15 cellular contexts compared by ENCODE assay signal in the genomic region with DNA sequence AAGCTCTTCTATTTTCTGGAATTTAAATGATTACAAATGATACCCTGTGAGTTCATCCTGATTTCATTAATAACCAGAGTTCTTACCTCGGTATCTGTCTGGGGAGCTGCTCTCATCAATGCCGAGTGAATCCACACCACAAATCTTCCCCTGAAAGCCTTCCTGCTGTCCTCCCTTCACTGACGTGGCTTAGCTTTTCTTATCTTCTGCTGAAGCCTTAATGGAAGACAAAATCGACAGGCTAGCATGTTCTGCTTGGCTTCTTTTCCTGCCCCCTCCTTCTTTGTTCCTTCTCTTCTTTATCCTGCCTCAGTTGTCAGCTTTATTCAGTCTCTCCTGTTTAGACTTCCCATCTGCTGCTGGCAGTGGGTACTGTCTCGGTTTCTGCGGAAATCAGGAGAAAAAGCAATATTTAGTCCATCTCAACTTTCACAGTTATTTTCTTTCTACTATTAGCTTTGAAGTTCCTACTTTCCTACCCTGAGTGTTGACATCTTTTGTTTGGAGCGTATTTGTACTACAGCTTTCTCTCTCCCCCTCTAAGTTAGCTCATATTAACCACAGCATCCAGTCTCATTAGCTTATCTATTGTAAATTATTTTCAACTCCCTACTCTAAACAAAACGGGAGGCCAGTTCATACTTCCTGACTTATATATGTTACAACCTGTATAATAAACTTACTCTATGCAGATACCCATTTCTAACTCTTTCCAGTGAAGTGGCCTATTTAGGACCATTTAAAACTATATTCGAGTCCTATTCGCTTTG.
DNase-seq lines count a peak whose midpoint lies in the region; ATAC-seq and TF ChIP-seq lines count a peak whose summit lies in the region.
"Had no signal": no experiment of that assay in that cellular context is flagged by ENCODE, and none has a peak within 500 bp of the region (broad histone marks: within the 10 kb centered on the region; RNA-seq: fewer than 3 reads in every experiment).

No MANE protein-coding gene starts in this region.

- H3K4me1 ChIP-seq in ectodermal cell (ENCODE audit: control insufficient read depth, insufficient read depth, low read length) = peaks cover 17% of the 10 kb centered on the region
- no peaks in the 10 kb centered on the region for H3K4me1 ChIP-seq in effector memory CD4-positive, alpha-beta T cell (ENCODE audit: control insufficient read depth, insufficient read depth, low read length, poor library complexity, severe bottlenecking)
- H3K4me1 ChIP-seq: HAP-1 had no signal

- DNase-seq in NCI-H82 treated with DMSO at 0.1 percent for 48 hours (lab: John Stamatoyannopoulos, UW; ENCODE audit: unreplicated experiment) = peak; percentile 46
- no peak for DNase-seq in mesothelial cell of epicardium (ENCODE audit: low spot score in 2 of 2, unreplicated experiment in 2 of 2)
- DNase-seq in omental fat pad (ENCODE audit: low spot score) = no peak
- DNase-seq in effector memory CD4-positive, alpha-beta T cell = no peak
- DNase-seq: ACHN, DMS79, MM.1S, NCI-H1105, OCI-M1, Right ventricle myocardium superior had no signal

- H3K36me3 ChIP-seq in ectodermal cell (ENCODE audit: control insufficient read depth, insufficient read depth, low read length) = no peaks in the 10 kb centered on the region
- H3K36me3 ChIP-seq in effector memory CD4-positive, alpha-beta T cell (ENCODE audit: control insufficient read depth, insufficient read depth, low read length) = no peaks in the 10 kb centered on the region
- H3K36me3 ChIP-seq: HAP-1 had no signal

- H3K27me3 ChIP-seq in ectodermal cell (ENCODE audit: control insufficient read depth, insufficient read depth, low read length, poor library complexity, severe bottlenecking) = no peaks in the 10 kb centered on the region
- no peaks in the 10 kb centered on the region for H3K27me3 ChIP-seq in effector memory CD4-positive, alpha-beta T cell (replicated peaks; ENCODE audit: control insufficient read depth, insufficient read depth, low read length, poor library complexity, severe bottlenecking)

- 58 to 60% methylated on average over 10 of the region's 10 CpGs for WGBS in ectodermal cell, 2 experiments

- H3K4me1 Mint-ChIP-seq in mesothelial cell of epicardium = peaks cover 49% of the 10 kb centered on the region

- H3K27me3 Mint-ChIP-seq in mesothelial cell of epicardium (ENCODE audit: low read depth) = no peaks in the 10 kb centered on the region

- no peak overlapping the region for H3K4me3 Mint-ChIP-seq in mesothelial cell of epicardium

- peak overlapping the region; percentile 62 for H3K27ac ChIP-seq in ectodermal cell (ENCODE audit: insufficient read depth, low read depth, low read length, poor library complexity, severe bottlenecking)
- H3K27ac ChIP-seq in effector memory CD4-positive, alpha-beta T cell (ENCODE audit: insufficient read depth, low read length, poor library complexity, severe bottlenecking) = no peak overlapping the region
- H3K27ac ChIP-seq: C4-2B had no signal

- ATAC-seq in GM19023 (IDR thresholded peaks at IDR 0.05; ENCODE audit: unreplicated experiment) (no peak), GM19397 (IDR thresholded peaks at IDR 0.05; ENCODE audit: unreplicated experiment) (no peak), omental fat pad (ENCODE audit: low FRiP score) (no peak)

- H3K9me3 ChIP-seq in ectodermal cell (ENCODE audit: control insufficient read depth, low read length) = no peaks in the 10 kb centered on the region
- no peaks in the 10 kb centered on the region for H3K9me3 ChIP-seq in effector memory CD4-positive, alpha-beta T cell (ENCODE audit: control insufficient read depth, low read length)
- H3K9me3 ChIP-seq: HAP-1 had no signal

- TF ChIP-seq CTCF in mesothelial cell of epicardium (IDR thresholded peaks at IDR 0.05; ENCODE audit: unreplicated experiment) = no peak
- TF ChIP-seq CTCF in omental fat pad (IDR thresholded peaks at IDR 0.05) = no peak

- H3K4me3 ChIP-seq in ectodermal cell (ENCODE audit: insufficient read depth, low read depth, low read length) = no peak overlapping the region
- H3K4me3 ChIP-seq in effector memory CD4-positive, alpha-beta T cell (ENCODE audit: insufficient read depth, low read depth, low read length, poor library complexity, severe bottlenecking) = no peak overlapping the region
- H3K4me3 ChIP-seq: HAP-1 had no signal

- H3K36me3 Mint-ChIP-seq in mesothelial cell of epicardium = peaks cover 7% of the 10 kb centered on the region

- H3K27ac Mint-ChIP-seq in mesothelial cell of epicardium = peak overlapping the region; percentile 87

- H3K9me3 Mint-ChIP-seq in mesothelial cell of epicardium = peaks cover 16% of the 10 kb centered on the region
